Comparison of ENCODE assay signal across 11 cellular contexts in genomic region chr6:111536888-111537287, GRCh38. TPM values are rescaled to one million over a fixed set of nuclear protein-coding genes. Genes with fewer than 3 reads are reported as not detected.
DNase-seq lines count a peak whose midpoint lies in the region; ATAC-seq and TF ChIP-seq lines count a peak whose summit lies in the region.
"Had no signal": no experiment of that assay in that cellular context is flagged by ENCODE, and none has a peak within 500 bp of the region (broad histone marks: within the 10 kb centered on the region; RNA-seq: fewer than 3 reads in every experiment).

No MANE protein-coding gene starts in this region.

- in situ Hi-C loops in KBM-7 (cut with MboI; ENCODE audit: low pct_unique_long_range_greater_than_20kb, low sequenced_read_pairs): no loop called here

- ATAC-seq in GM19395 (IDR thresholded peaks at IDR 0.05; ENCODE audit: unreplicated experiment): peak; percentile 79
- peak; percentile 72 for ATAC-seq in sciatic nerve
- no peak for ATAC-seq in GM18520 (IDR thresholded peaks at IDR 0.05; ENCODE audit: unreplicated experiment)

- H3K4me3 ChIP-seq in choroid plexus epithelial cell (ENCODE audit: low read depth, low read length): no peak overlapping the region
- H3K4me3 ChIP-seq: SJCRH30 had no signal

- no peak for TF ChIP-seq CTCF in choroid plexus epithelial cell (conservative IDR thresholded peaks at IDR 0.05; ENCODE audit: low read depth, low read length)

- DNase-seq in KBM-7 (peak; percentile 87), choroid plexus epithelial cell (ENCODE audit: low read depth) (peak; percentile 21), sciatic nerve (ENCODE audit: low spot score) (no peak), NCI-H1694 treated with DMSO at 0.1 percent for 48 hours (lab: John Stamatoyannopoulos, UW) (no peak)
- DNase-seq in activated T-cell treated with anti-CD3 and anti-CD28 coated beads, Interleukin-2, amount 50 U/mL, for 48 hours: no peak
- no peak for DNase-seq in stimulated activated naive CD4-positive, alpha-beta T cell (lab: John Stamatoyannopoulos, UW)
- DNase-seq: amniotic stem cell, hippocampal formation, SJCRH30 had no signal

- intact Hi-C loops in sciatic nerve (cut with DNase I): no loop called here

RNA-seq across cellular contexts. Expression of gene REV3L, which starts 53.9 kb away (rescaled TPM):
- 47.5 TPM for total RNA-seq in sciatic nerve

Comparison
In these comparisons a context has a peak if more than half of its experiments do, and no peak if none do; other contexts are left out.
1. DNase-seq: peak in KBM-7 (single experiment) and choroid plexus epithelial cell (single experiment); none in sciatic nerve (single experiment), activated T-cell treated with anti-CD3 and anti-CD28 coated beads, Interleukin-2, amount 50 U/mL, for 48 hours (0 of 2), NCI-H1694 treated with DMSO at 0.1 percent for 48 hours (single experiment) and stimulated activated naive CD4-positive, alpha-beta T cell (0 of 6).